Comparison of ENCODE assay signal across 23 cellular contexts in the genomic region with DNA sequence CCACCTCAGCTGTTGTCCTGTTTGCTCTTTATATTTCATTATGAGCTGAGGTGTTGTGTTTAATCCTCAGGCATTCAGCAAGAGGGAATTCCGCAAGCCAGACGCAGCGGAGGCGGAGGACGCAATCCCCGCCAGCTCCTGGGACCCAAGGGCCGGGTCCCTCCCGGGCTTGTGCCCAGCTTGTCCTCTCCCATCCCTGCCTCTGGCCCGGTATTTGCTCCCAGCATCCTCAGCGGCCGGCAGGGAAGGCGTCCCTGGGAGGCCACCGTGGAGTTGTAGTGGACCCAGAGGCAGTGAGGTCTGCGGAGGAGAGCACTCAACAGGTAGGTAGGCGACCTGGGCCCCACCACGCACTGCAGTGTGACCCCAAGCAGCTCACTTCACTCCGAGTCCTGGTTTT. TPM values are rescaled to one million over a fixed set of nuclear protein-coding genes. Genes with fewer than 3 reads are reported as not detected.
DNase-seq lines count a peak whose midpoint lies in the region; ATAC-seq and TF ChIP-seq lines count a peak whose summit lies in the region.
"Had no signal": no experiment of that assay in that cellular context is flagged by ENCODE, and none has a peak within 500 bp of the region (broad histone marks: within the 10 kb centered on the region; RNA-seq: fewer than 3 reads in every experiment).

No MANE protein-coding gene starts in this region.

- H3K36me3 ChIP-seq in lower lobe of right lung (no peaks in the 10 kb centered on the region), psoas muscle (ENCODE audit: insufficient read depth in 1 of 2, low read depth in 1 of 2) (no peaks in the 10 kb centered on the region), aorta (ENCODE audit: control insufficient read depth in 1 of 2, insufficient read depth in 2 of 2, low read length in 1 of 2) (no peaks in the 10 kb centered on the region), osteoblast (ENCODE audit: insufficient read depth, low read length) (no peaks in the 10 kb centered on the region)
- H3K36me3 ChIP-seq: SJSA1 had no signal

- intact Hi-C loops in lower lobe of right lung (cut with DNase I) (no loop called here), psoas muscle (cut with DNase I) (no loop called here), aorta (cut with DNase I) (no loop called here)
- intact Hi-C loops in activated CD4-positive, alpha-beta T cell treated with anti-CD3 and anti-CD28 coated beads, Interleukin-2, amount 10 ng/mL, durations not matched to agents 24 days and 14 days (cut with micrococcal nuclease), result no loop called here

- ATAC-seq in activated naive CD8-positive, alpha-beta T cell treated with anti-CD3 and anti-CD28 coated beads, Interleukin-2, amount 10 ng/mL, durations not matched to agents 7 days and 5 days (ENCODE audit: low read depth), result no peak
- no peak for ATAC-seq in activated naive CD8-positive, alpha-beta T cell treated with anti-CD3 and anti-CD28 coated beads, Interleukin-2, amount 50 U/mL, for 24 hours
- ATAC-seq in lower lobe of right lung, result no peak
- no peak for ATAC-seq in psoas muscle
- no peak for ATAC-seq in aorta (ENCODE audit: low FRiP score)
- ATAC-seq: Right ventricle myocardium inferior had no signal

- H2AFZ ChIP-seq in osteoblast (ENCODE audit: low read length), result no peak overlapping the region
- H2AFZ ChIP-seq: GM23248, PC-9 had no signal

- no peak for TF ChIP-seq CTCF in lower lobe of right lung (IDR thresholded peaks at IDR 0.05)
- no peak for TF ChIP-seq CTCF in psoas muscle (IDR thresholded peaks at IDR 0.05)
- TF ChIP-seq CTCF in osteoblast (IDR thresholded peaks at IDR 0.05; ENCODE audit: extremely low read depth, low read depth, low read length), result no peak

- H3K4me3 ChIP-seq in lower lobe of right lung (no peak overlapping the region), psoas muscle (no peak overlapping the region), aorta (ENCODE audit: low read length in 2 of 2) (no peak overlapping the region), osteoblast (ENCODE audit: insufficient read depth, low read length) (no peak overlapping the region)
- H3K4me3 ChIP-seq: GM23248, PC-9, SJSA1 had no signal

- 95 to 98% (median 96%) methylated on average over 17 of the region's 17 CpGs for WGBS in psoas muscle, 3 donors
- 94 to 96% methylated on average over 17 of the region's 17 CpGs for WGBS in aorta, 2 donors

- H3K9me3 ChIP-seq in lower lobe of right lung (no peaks in the 10 kb centered on the region), psoas muscle (no peaks in the 10 kb centered on the region), aorta (ENCODE audit: control insufficient read depth, low read length) (no peaks in the 10 kb centered on the region), osteoblast (ENCODE audit: low read depth, low read length) (no peaks in the 10 kb centered on the region)
- H3K9me3 ChIP-seq: SJSA1 had no signal

- H3K36me3 Mint-ChIP-seq in activated naive CD8-positive, alpha-beta T cell treated with anti-CD3 and anti-CD28 coated beads, Interleukin-2, amount 10 ng/mL, durations not matched to agents 7 days and 5 days, result no peaks in the 10 kb centered on the region
- no peaks in the 10 kb centered on the region for H3K36me3 Mint-ChIP-seq in activated naive CD8-positive, alpha-beta T cell treated with anti-CD3 and anti-CD28 coated beads, Interleukin-2, amount 50 U/mL, for 24 hours (ENCODE audit: low read depth)
- H3K36me3 Mint-ChIP-seq in activated CD4-positive, alpha-beta T cell treated with anti-CD3 and anti-CD28 coated beads, Interleukin-2, amount 10 ng/mL, durations not matched to agents 24 days and 14 days (ENCODE audit: low read depth), result no peaks in the 10 kb centered on the region

- no peak overlapping the region for H3K4me2 ChIP-seq in osteoblast (ENCODE audit: insufficient read depth, low read length)
- H3K4me2 ChIP-seq: KMS-11, PC-9 had no signal

- POLR2A ChIA-PET in activated naive CD8-positive, alpha-beta T cell treated with anti-CD3 and anti-CD28 coated beads, Interleukin-2, amount 10 ng/mL, durations not matched to agents 7 days and 5 days (lab: Charles Lee), result interaction anchor here (1.3 to 1.6 kb wide), 2 partner anchors 9 to 10 kb away, joined by 3 to 5 read pairs; no protein-coding TSS in a partner anchor

- DNase-seq in activated naive CD8-positive, alpha-beta T cell treated with anti-CD3 and anti-CD28 coated beads, Interleukin-2, amount 10 ng/mL, durations not matched to agents 7 days and 5 days, result peak; percentile 17
- DNase-seq in activated naive CD8-positive, alpha-beta T cell treated with anti-CD3 and anti-CD28 coated beads, Interleukin-2, amount 50 U/mL, for 24 hours, result no peak
- DNase-seq in lower lobe of right lung (peak; percentile 38), psoas muscle (peak; percentile 8 to 47), aorta (peak; percentile 34 to 72), osteoblast (ENCODE audit: insufficient read length, low spot score, missing footprints) (no peak)
- DNase-seq in activated effector memory CD4-positive, alpha-beta T cell treated with anti-CD3 and anti-CD28 coated beads, Interleukin-2, amount 50 U/mL, for 16 hours, result no peak
- DNase-seq in activated CD4-positive, alpha-beta T cell treated with anti-CD3 and anti-CD28 coated beads, Interleukin-2, amount 10 ng/mL, durations not matched to agents 24 days and 14 days, result no peak
- DNase-seq: ACHN, Calu3, DND-41, GM23248, MM.1S, NCI-H2029, NCI-H446, NCI-H526, NCI-H82, PC-9 had no signal

- no peaks in the 10 kb centered on the region for H3K27me3 ChIP-seq in lower lobe of right lung (ENCODE audit: low read depth)
- no peaks in the 10 kb centered on the region for H3K27me3 ChIP-seq in psoas muscle (ENCODE audit: insufficient read depth in 3 of 3, low read length in 2 of 3)
- H3K27me3 ChIP-seq in aorta (ENCODE audit: control insufficient read depth in 1 of 2, insufficient read depth in 2 of 2, low read length in 1 of 2), result no peaks in the 10 kb centered on the region
- H3K27me3 ChIP-seq in osteoblast (ENCODE audit: insufficient read depth, low read length), result no peaks in the 10 kb centered on the region
- H3K27me3 ChIP-seq: SJSA1 had no signal

- no peaks in the 10 kb centered on the region for H3K27me3 Mint-ChIP-seq in activated naive CD8-positive, alpha-beta T cell treated with anti-CD3 and anti-CD28 coated beads, Interleukin-2, amount 10 ng/mL, durations not matched to agents 7 days and 5 days
- H3K27me3 Mint-ChIP-seq in activated naive CD8-positive, alpha-beta T cell treated with anti-CD3 and anti-CD28 coated beads, Interleukin-2, amount 50 U/mL, for 24 hours, result no peaks in the 10 kb centered on the region
- H3K27me3 Mint-ChIP-seq in activated CD4-positive, alpha-beta T cell treated with anti-CD3 and anti-CD28 coated beads, Interleukin-2, amount 10 ng/mL, durations not matched to agents 24 days and 14 days, result no peaks in the 10 kb centered on the region

- H3K9me3 Mint-ChIP-seq in activated naive CD8-positive, alpha-beta T cell treated with anti-CD3 and anti-CD28 coated beads, Interleukin-2, amount 10 ng/mL, durations not matched to agents 7 days and 5 days, result no peaks in the 10 kb centered on the region
- no peaks in the 10 kb centered on the region for H3K9me3 Mint-ChIP-seq in activated naive CD8-positive, alpha-beta T cell treated with anti-CD3 and anti-CD28 coated beads, Interleukin-2, amount 50 U/mL, for 24 hours
- H3K9me3 Mint-ChIP-seq in activated CD4-positive, alpha-beta T cell treated with anti-CD3 and anti-CD28 coated beads, Interleukin-2, amount 10 ng/mL, durations not matched to agents 24 days and 14 days, result no peaks in the 10 kb centered on the region
- H3K9me3 Mint-ChIP-seq: IgD-negative memory B cell had no signal

- no peaks in the 10 kb centered on the region for H3K79me2 ChIP-seq in osteoblast (ENCODE audit: insufficient read depth, low read length)

- H3K4me1 Mint-ChIP-seq in activated naive CD8-positive, alpha-beta T cell treated with anti-CD3 and anti-CD28 coated beads, Interleukin-2, amount 10 ng/mL, durations not matched to agents 7 days and 5 days, result peaks cover 9% of the 10 kb centered on the region
- H3K4me1 Mint-ChIP-seq in activated naive CD8-positive, alpha-beta T cell treated with anti-CD3 and anti-CD28 coated beads, Interleukin-2, amount 50 U/mL, for 24 hours, result peaks cover 52% of the 10 kb centered on the region
- H3K4me1 Mint-ChIP-seq in activated CD4-positive, alpha-beta T cell treated with anti-CD3 and anti-CD28 coated beads, Interleukin-2, amount 10 ng/mL, durations not matched to agents 24 days and 14 days, result peaks cover 21% of the 10 kb centered on the region
- H3K4me1 Mint-ChIP-seq: IgD-negative memory B cell had no signal

- no peaks in the 10 kb centered on the region for H4K20me1 ChIP-seq in osteoblast (ENCODE audit: insufficient read depth, low read length)

- H3K4me1 ChIP-seq in lower lobe of right lung (peaks cover 15% of the 10 kb centered on the region), psoas muscle (peaks cover 27% of the 10 kb centered on the region), aorta (ENCODE audit: control insufficient read depth in 1 of 2, insufficient read depth in 2 of 2, low read length in 2 of 2) (no peaks in the 10 kb centered on the region), osteoblast (ENCODE audit: insufficient read depth, low read length) (peaks cover 1% of the 10 kb centered on the region)

- no peak overlapping the region for H3K27ac Mint-ChIP-seq in activated naive CD8-positive, alpha-beta T cell treated with anti-CD3 and anti-CD28 coated beads, Interleukin-2, amount 10 ng/mL, durations not matched to agents 7 days and 5 days
- H3K27ac Mint-ChIP-seq in activated naive CD8-positive, alpha-beta T cell treated with anti-CD3 and anti-CD28 coated beads, Interleukin-2, amount 50 U/mL, for 24 hours, result no peak overlapping the region
- no peak overlapping the region for H3K27ac Mint-ChIP-seq in activated CD4-positive, alpha-beta T cell treated with anti-CD3 and anti-CD28 coated beads, Interleukin-2, amount 10 ng/mL, durations not matched to agents 24 days and 14 days
- H3K27ac Mint-ChIP-seq: IgD-negative memory B cell had no signal

- no peak overlapping the region for H3K4me3 Mint-ChIP-seq in activated naive CD8-positive, alpha-beta T cell treated with anti-CD3 and anti-CD28 coated beads, Interleukin-2, amount 10 ng/mL, durations not matched to agents 7 days and 5 days
- H3K4me3 Mint-ChIP-seq in activated naive CD8-positive, alpha-beta T cell treated with anti-CD3 and anti-CD28 coated beads, Interleukin-2, amount 50 U/mL, for 24 hours, result no peak overlapping the region
- no peak overlapping the region for H3K4me3 Mint-ChIP-seq in activated CD4-positive, alpha-beta T cell treated with anti-CD3 and anti-CD28 coated beads, Interleukin-2, amount 10 ng/mL, durations not matched to agents 24 days and 14 days
- H3K4me3 Mint-ChIP-seq: IgD-negative memory B cell had no signal

- H3K27ac ChIP-seq in lower lobe of right lung (no peak overlapping the region), psoas muscle (no peak overlapping the region), aorta (ENCODE audit: low read depth in 1 of 2, low read length in 2 of 2) (no peak overlapping the region), osteoblast (ENCODE audit: low read depth, low read length) (no peak overlapping the region)
- H3K27ac ChIP-seq: 22Rv1, GM23248, KMS-11, PC-9, SJSA1 had no signal

RNA-seq across cellular contexts. Expression of a gene that starts 42.5 kb away (rescaled TPM):
- 10 to 100 TPM; 24.9 to 30.1 TPM for total RNA-seq in activated naive CD8-positive, alpha-beta T cell treated with anti-CD3 and anti-CD28 coated beads, Interleukin-2, amount 10 ng/mL, durations not matched to agents 7 days and 5 days
- 74.9 TPM for total RNA-seq in lower lobe of right lung
- total RNA-seq in psoas muscle, result 100 to 1,000 TPM in 3 of 4 donors, 10 to 100 TPM in 1; 52.2 to 278 (median 192) TPM
- 10 to 100 TPM; 20.1 to 74.7 (median 72.1) TPM for polyA plus RNA-seq in psoas muscle
- 100 to 1,000 TPM; 184 to 260 TPM for total RNA-seq in aorta
- 10 to 100 TPM; 20.0 to 33.2 TPM for polyA plus RNA-seq in aorta
- total RNA-seq in osteoblast, result 64.5 and 86.9 TPM in 2 replicates
- 73.2 and 80.6 TPM in 2 replicates for total RNA-seq in activated CD4-positive, alpha-beta T cell treated with anti-CD3 and anti-CD28 coated beads, Interleukin-2, amount 10 ng/mL, durations not matched to agents 24 days and 14 days

Comparison
In these comparisons a context has a peak if more than half of its experiments do, and no peak if none do; other contexts are left out.
1. DNase-seq: peak in activated naive CD8-positive, alpha-beta T cell treated with anti-CD3 and anti-CD28 coated beads, Interleukin-2, amount 10 ng/mL, durations not matched to agents 7 days and 5 days (single experiment), lower lobe of right lung (single experiment), psoas muscle (2 of 2) and aorta (2 of 2); none in activated naive CD8-positive, alpha-beta T cell treated with anti-CD3 and anti-CD28 coated beads, Interleukin-2, amount 50 U/mL, for 24 hours (single experiment), osteoblast (single experiment), activated effector memory CD4-positive, alpha-beta T cell treated with anti-CD3 and anti-CD28 coated beads, Interleukin-2, amount 50 U/mL, for 16 hours (single experiment) and activated CD4-positive, alpha-beta T cell treated with anti-CD3 and anti-CD28 coated beads, Interleukin-2, amount 10 ng/mL, durations not matched to agents 24 days and 14 days (single experiment).